In genomic region chr6:116536216-116536621, GRCh38 we compare ENCODE assay signal across 8 cellular contexts. TPM values are rescaled to one million over a fixed set of nuclear protein-coding genes. Genes with fewer than 3 reads are reported as not detected.
DNase-seq lines count a peak whose midpoint lies in the region; ATAC-seq, FAIRE-seq and TF ChIP-seq lines count a peak whose summit lies in the region.

No MANE protein-coding gene starts in this region.

- peak; percentile 67 for TF ChIP-seq CTCF in BJ (IDR thresholded peaks at IDR 0.05; ENCODE audit: insufficient read depth, low read depth, low read length)
- TF ChIP-seq CTCF in IMR-90 (conservative IDR thresholded peaks at IDR 0.05; ENCODE audit: low read depth, low read length): peak; percentile 68

- H3K4me1 ChIP-seq in IMR-90 (ENCODE audit: control insufficient read depth, insufficient read depth, low read length): peaks cover 2% of the 10 kb centered on the region; the same call in 1 of the 2 replicates

- peak; percentile 59 for TF ChIP-seq RAD21 in IMR-90 (IDR thresholded peaks at IDR 0.05; ENCODE audit: low read length)

- H3K27me3 ChIP-seq in BJ (ENCODE audit: control insufficient read depth, insufficient read depth, low read length) (no peaks in the 10 kb centered on the region), IMR-90 (ENCODE audit: control insufficient read depth, insufficient read depth, low read length) (no peaks in the 10 kb centered on the region)

- peak; percentile 80 for FAIRE-seq in GM12892 (lab: Jason Lieb, UNC)

- H3K79me1 ChIP-seq in IMR-90 (ENCODE audit: low read depth in 1 of 2, low read length in 2 of 2): no peaks in the 10 kb centered on the region

- H2BK5ac ChIP-seq in IMR-90 (ENCODE audit: low read depth, low read length, poor library complexity, severe bottlenecking): peak overlapping the region; percentile 43

- H4K20me1 ChIP-seq in IMR-90 (ENCODE audit: insufficient read depth, low read length): no peaks in the 10 kb centered on the region

- no peak overlapping the region for H2AK9ac ChIP-seq in IMR-90 (replicated peaks; ENCODE audit: low read depth, low read length, poor library complexity)

- H3K4ac ChIP-seq in IMR-90 (ENCODE audit: low read depth, low read length): peak overlapping the region; percentile 73

- H3K36me3 ChIP-seq in BJ (ENCODE audit: control insufficient read depth, insufficient read depth, low read length) (no peaks in the 10 kb centered on the region), IMR-90 (ENCODE audit: control insufficient read depth, insufficient read depth, low read length) (no peaks in the 10 kb centered on the region)

- BruUV-seq in IMR-90 (replicated peaks; lab: Mats Ljungman, UMichigan): no TSS peak

- 0 out of 2 replicates have a peak overlapping the region, but pooled peaks have one; percentile 39 for H3K14ac ChIP-seq in IMR-90 (replicated peaks; ENCODE audit: low read depth, low read length)

- H3K9me1 ChIP-seq in IMR-90 (ENCODE audit: insufficient read depth, low read length): peaks cover 3% of the 10 kb centered on the region; the same call in 1 of the 2 replicates

- H3K56ac ChIP-seq in IMR-90 (ENCODE audit: extremely low read depth, insufficient read depth, low read length): no peak overlapping the region

- no peak overlapping the region for H3K27ac ChIP-seq in IMR-90 (ENCODE audit: insufficient read depth, low read length)

- ATAC-seq in IMR-90 (ENCODE audit: low read depth) (peak; percentile 73), GM19023 (IDR thresholded peaks at IDR 0.05; ENCODE audit: unreplicated experiment) (no peak), GM19324 (IDR thresholded peaks at IDR 0.05; ENCODE audit: low FRiP score, unreplicated experiment) (no peak)

- H3K18ac ChIP-seq in IMR-90 (ENCODE audit: low read depth, low read length): peak overlapping the region; percentile 59; the same call in 1 of the 2 replicates

- H4K8ac ChIP-seq in IMR-90 (ENCODE audit: low read depth in 2 of 2, low read length in 2 of 2): peak overlapping the region; percentile 37 to 90; a peak in 2 of 4 replicates

- CTCF ChIA-PET in BJ (lab: Yijun Ruan, JAX) (interaction anchor here (1.0 to 4.5 kb wide), 7 partner anchors 9 to 267 kb away, joined by 4 to 127 read pairs (median 19); partner anchors contain the start of genes CALHM5, RWDD1, TRAPPC3L and TSPYL1), IMR-90 (lab: Yijun Ruan, JAX) (interaction anchor here (1.0 to 1.3 kb wide), 3 partner anchors 248 to 268 kb away, joined by 3 to 5 read pairs (median 3); partner anchors contain the start of gene TSPYL1)

- no CpG with 5 or more reads among the region's 4 CpGs for WGBS in IMR-90 (ENCODE audit: extremely low coverage in 2 of 2, insufficient read length in 1 of 2), 2 experiments

- H2BK20ac ChIP-seq in IMR-90 (ENCODE audit: low read depth, low read length): peak overlapping the region; percentile 69; the same call in 1 of the 2 replicates

- no peaks in the 10 kb centered on the region for H3K9me3 ChIP-seq in IMR-90 (ENCODE audit: control insufficient read depth, insufficient read depth, low read length)

- H2AK5ac ChIP-seq in IMR-90 (ENCODE audit: low read depth, low read length): peak overlapping the region; percentile 74; the same call in 1 of the 2 replicates

- in situ Hi-C loops in IMR-90 (cut with MboI; ENCODE audit: low sequenced_read_pairs): loop anchor here (10.0 kb wide), 2 partner anchors 241 to 271 kb away; no protein-coding TSS in a partner anchor

- dilution Hi-C loops in IMR-90 (cut with HindIII; ENCODE audit: low sequenced_read_pairs, unreplicated experiment): no loop called here

- no peak for DNase-seq in BJ (ENCODE audit: low read depth)
- DNase-seq in GM12892 (ENCODE audit: insufficient read length): no peak
- peak; percentile 71 for DNase-seq in IMR-90
- DNase-seq in RPMI8226: peak; percentile 71
- DNase-seq in dermis blood vessel endothelial cell: peak; percentile 79
- peak; percentile 69 for DNase-seq in medulla oblongata (ENCODE audit: extremely low spot score)

- intact Hi-C loops in IMR-90 (cut with micrococcal nuclease): loop anchor here (1.0 kb wide), 2 partner anchors 25 to 109 kb away; no protein-coding TSS in a partner anchor

- POLR2A ChIA-PET in BJ (lab: Charles Lee): no interaction called here
- POLR2A ChIA-PET in IMR-90 (lab: Charles Lee; ENCODE audit: unreplicated experiment): no interaction called here

- H2AFZ ChIP-seq in IMR-90 (replicated peaks; ENCODE audit: low read length, poor library complexity): peak overlapping the region; percentile 88

- H2BK120ac ChIP-seq in IMR-90 (ENCODE audit: low read depth, low read length): peak overlapping the region; percentile 82

- H4K5ac ChIP-seq in IMR-90 (ENCODE audit: low read depth, low read length): peak overlapping the region; percentile 55; the same call in 1 of the 2 replicates

- no peak overlapping the region for H3K4me2 ChIP-seq in IMR-90 (ENCODE audit: low read depth, low read length)

- TF ChIP-seq POLR2A in GM12892 (IDR thresholded peaks at IDR 0.05; ENCODE audit: low read depth, low read length) (no peak), IMR-90 (IDR thresholded peaks at IDR 0.05; ENCODE audit: low read depth, low read length) (no peak)

- peak overlapping the region; percentile 46; the same call in 1 of the 2 replicates for H3K23ac ChIP-seq in IMR-90 (ENCODE audit: low read depth, low read length)

- peak overlapping the region; percentile 73; the same call in 1 of the 2 replicates for H3K9ac ChIP-seq in IMR-90 (ENCODE audit: low read depth, low read length)

- H2BK15ac ChIP-seq in IMR-90 (ENCODE audit: low read depth, low read length): peak overlapping the region; percentile 96; the same call in 2 of the 3 replicates

- peak overlapping the region; percentile 61; the same call in 1 of the 2 replicates for H4K91ac ChIP-seq in IMR-90 (ENCODE audit: insufficient read depth, low read depth, low read length)

- H3K4me3 ChIP-seq in BJ (ENCODE audit: low read depth, low read length): no peak overlapping the region
- no peak overlapping the region for H3K4me3 ChIP-seq in IMR-90 (ENCODE audit: insufficient read depth, low read depth, low read length)

TF ChIP-seq in IMR-90, 13 proteins besides CTCF, POLR2A, EP300 and RAD21:
- TF ChIP-seq BHLHE40 (IDR thresholded peaks at IDR 0.05; ENCODE audit: low read depth, low read length) (no peak), SMC3 (IDR thresholded peaks at IDR 0.05; ENCODE audit: low read depth, low read length) (peak; percentile 66), MAFK (IDR thresholded peaks at IDR 0.05; ENCODE audit: low read depth, low read length) (peak; percentile 16; the same call in 1 of the 2 replicates)

RNA-seq across cellular contexts. Expression of gene TRAPPC3L, which starts 9.3 kb away (rescaled TPM):
- 0.04 and 0.17 TPM in 2 replicates for polyA plus RNA-seq in BJ (2011; rRNA removed)
- polyA minus RNA-seq in BJ (2011; rRNA and poly(A)+ RNA removed): not detected in 2 replicates
- polyA plus RNA-seq in GM12892 (2012; ENCODE audit: missing spikeins): not detected
- total RNA-seq in IMR-90 (2012; rRNA removed): under 0.01 TPM in 1 of 2 replicates, not detected in the other
- 0.03 TPM in 1 of 2 replicates, not detected in the other for polyA plus RNA-seq in IMR-90 (2012; rRNA removed)
- not detected in 2 replicates for polyA plus RNA-seq in IMR-90 (2012; cell fraction: cytosol; rRNA removed)
- polyA plus RNA-seq in IMR-90 (2012; cell fraction: nucleus; rRNA removed; ENCODE audit: low replicate concordance): not detected in 2 replicates
- 0.17 TPM in 1 of 2 replicates, not detected in the other for total RNA-seq in dermis blood vessel endothelial cell

RNA-seq across cellular contexts. Expression of gene CALHM4, which starts 17.3 kb away (rescaled TPM):
- polyA plus RNA-seq in BJ (2011; rRNA removed) (not detected in 2 replicates), IMR-90 (2012; rRNA removed) (0.07 and 0.11 TPM in 2 replicates)
- 0.14 TPM in 1 of 2 replicates, not detected in the other for polyA minus RNA-seq in BJ (2011; rRNA and poly(A)+ RNA removed)
- polyA plus RNA-seq in GM12892 (2012; ENCODE audit: missing spikeins): not detected
- total RNA-seq in IMR-90 (2012; rRNA removed) (not detected in 2 replicates), dermis blood vessel endothelial cell (not detected in 2 replicates)
- not detected in 2 replicates for polyA plus RNA-seq in IMR-90 (2012; cell fraction: cytosol; rRNA removed)
- polyA plus RNA-seq in IMR-90 (2012; cell fraction: nucleus; rRNA removed; ENCODE audit: low replicate concordance): 0.04 and 0.16 TPM in 2 replicates

RNA-seq across cellular contexts. Expression of gene CALHM5, which starts 24.8 kb away (rescaled TPM):
- polyA plus RNA-seq in BJ (2011; rRNA removed) (4.4 and 6.6 TPM in 2 replicates), IMR-90 (2012; rRNA removed) (2.8 and 3.3 TPM in 2 replicates)
- 4.1 and 4.2 TPM in 2 replicates for polyA minus RNA-seq in BJ (2011; rRNA and poly(A)+ RNA removed)
- not detected for polyA plus RNA-seq in GM12892 (2012; ENCODE audit: missing spikeins)
- total RNA-seq in IMR-90 (2012; rRNA removed) (10.6 and 10.8 TPM in 2 replicates), dermis blood vessel endothelial cell (2.5 and 3.4 TPM in 2 replicates)
- polyA plus RNA-seq in IMR-90 (2012; cell fraction: cytosol; rRNA removed): 1.1 and 2.0 TPM in 2 replicates
- polyA plus RNA-seq in IMR-90 (2012; cell fraction: nucleus; rRNA removed; ENCODE audit: low replicate concordance): 0.29 and 1.6 TPM in 2 replicates

RNA-seq across cellular contexts. Expression of gene RWDD1, which starts 35.1 kb away (rescaled TPM):
- polyA plus RNA-seq in BJ (2011; rRNA removed) (22.5 and 44.3 TPM in 2 replicates), IMR-90 (2012; rRNA removed) (22.8 and 23.6 TPM in 2 replicates)
- 6.1 and 9.6 TPM in 2 replicates for polyA minus RNA-seq in BJ (2011; rRNA and poly(A)+ RNA removed)
- polyA plus RNA-seq in GM12892 (2012; ENCODE audit: missing spikeins): 62.7 TPM
- total RNA-seq in IMR-90 (2012; rRNA removed) (35.8 and 92.8 TPM in 2 replicates), dermis blood vessel endothelial cell (24.7 and 27.7 TPM in 2 replicates)
- polyA plus RNA-seq in IMR-90 (2012; cell fraction: cytosol; rRNA removed): 12.9 and 19.1 TPM in 2 replicates
- polyA plus RNA-seq in IMR-90 (2012; cell fraction: nucleus; rRNA removed; ENCODE audit: low replicate concordance): 4.5 and 6.9 TPM in 2 replicates

Comparison
In these comparisons a context has a peak if more than half of its experiments do, and no peak if none do; other contexts are left out.
1. DNase-seq: peak in IMR-90 (single experiment), RPMI8226 (single experiment), dermis blood vessel endothelial cell (single experiment) and medulla oblongata (single experiment); none in BJ (single experiment) and GM12892 (single experiment).